ENCODE assay signal across 12 cellular contexts in the genomic region with DNA sequence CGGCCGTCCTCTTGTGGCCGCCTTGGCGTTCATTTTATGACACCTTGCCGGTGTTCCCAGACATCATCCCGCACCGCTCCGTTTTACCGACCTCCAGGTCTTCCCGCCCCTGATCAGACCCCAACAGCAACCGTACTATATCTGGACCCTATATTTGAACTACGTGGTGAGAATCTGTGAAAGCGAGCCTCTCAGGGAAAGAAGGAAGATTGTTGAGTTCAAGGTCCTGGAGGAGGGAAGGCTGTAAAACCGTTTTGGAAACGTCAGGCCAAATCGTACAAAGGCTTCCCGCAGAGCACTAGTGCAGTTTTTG. TPM values are rescaled to one million over a fixed set of nuclear protein-coding genes. Genes with fewer than 3 reads are reported as not detected.
DNase-seq lines count a peak whose midpoint lies in the region; ATAC-seq and TF ChIP-seq lines count a peak whose summit lies in the region.
"Had no signal": no experiment of that assay in that cellular context is flagged by ENCODE, and none has a peak within 500 bp of the region (broad histone marks: within the 10 kb centered on the region; RNA-seq: fewer than 3 reads in every experiment).

No MANE protein-coding gene starts in this region.

- no peaks in the 10 kb centered on the region for H3K9me3 ChIP-seq in CD4-positive, CD25-positive, alpha-beta regulatory T cell (ENCODE audit: control insufficient read depth in 2 of 2, low read length in 2 of 2)
- no peaks in the 10 kb centered on the region for H3K9me3 ChIP-seq in HUES48 (ENCODE audit: control insufficient read depth, insufficient read depth, low read length)

- H3K36me3 Mint-ChIP-seq in CD4-positive, CD25-positive, alpha-beta regulatory T cell = no peaks in the 10 kb centered on the region
- H3K36me3 Mint-ChIP-seq in neural crest cell (ENCODE audit: low read depth) = no peaks in the 10 kb centered on the region

- H3K27ac Mint-ChIP-seq in CD4-positive, CD25-positive, alpha-beta regulatory T cell = peak overlapping the region in 1 of 3 donors; percentile 48
- H3K27ac Mint-ChIP-seq in neural crest cell (ENCODE audit: unreplicated experiment) = no peak overlapping the region

- no peak overlapping the region for H3K27ac ChIP-seq in CD4-positive, CD25-positive, alpha-beta regulatory T cell (ENCODE audit: insufficient read depth, low read length, poor library complexity, severe bottlenecking)
- H3K27ac ChIP-seq in HUES48 (ENCODE audit: low read depth, low read length) = no peak overlapping the region
- H3K27ac ChIP-seq in coronary artery = no peak overlapping the region

- TF ChIP-seq CTCF in coronary artery (IDR thresholded peaks at IDR 0.05) (no peak), neural crest cell (conservative IDR thresholded peaks at IDR 0.05) (no peak)

- H3K36me3 ChIP-seq in CD4-positive, CD25-positive, alpha-beta regulatory T cell (ENCODE audit: control insufficient read depth, insufficient read depth, low read length) = no peaks in the 10 kb centered on the region
- no peaks in the 10 kb centered on the region for H3K36me3 ChIP-seq in HUES48 (ENCODE audit: control insufficient read depth, insufficient read depth, low read length)

- ATAC-seq in CD4-positive, CD25-positive, alpha-beta regulatory T cell (ENCODE audit: low read depth in 2 of 2) = no peak
- ATAC-seq in GM18907 (IDR thresholded peaks at IDR 0.05; ENCODE audit: unreplicated experiment) (no peak), HG02759 (IDR thresholded peaks at IDR 0.05; ENCODE audit: unreplicated experiment) (no peak), GM18520 (IDR thresholded peaks at IDR 0.05; ENCODE audit: unreplicated experiment) (no peak), HG03439 (IDR thresholded peaks at IDR 0.05; ENCODE audit: unreplicated experiment) (no peak)

- H3K4me1 ChIP-seq in CD4-positive, CD25-positive, alpha-beta regulatory T cell (ENCODE audit: control insufficient read depth, insufficient read depth, low read length, poor library complexity, severe bottlenecking) = peaks cover 10% of the 10 kb centered on the region
- peaks cover 9% of the 10 kb centered on the region; the same call in 1 of the 2 replicates for H3K4me1 ChIP-seq in HUES48 (ENCODE audit: control insufficient read depth, insufficient read depth, low read length)

- H3K27me3 ChIP-seq in CD4-positive, CD25-positive, alpha-beta regulatory T cell (ENCODE audit: control insufficient read depth, insufficient read depth, low read length) = peaks cover 48% of the 10 kb centered on the region
- peaks cover 47% of the 10 kb centered on the region for H3K27me3 ChIP-seq in HUES48 (ENCODE audit: control insufficient read depth, insufficient read depth, low read length)

- peaks cover 4 to 17% (median 10%) of the 10 kb centered on the region in 4 donors for H3K4me1 Mint-ChIP-seq in CD4-positive, CD25-positive, alpha-beta regulatory T cell
- H3K4me1 Mint-ChIP-seq in neural crest cell = peaks cover 14% of the 10 kb centered on the region

- no peak overlapping the region for H3K4me3 ChIP-seq in CD4-positive, CD25-positive, alpha-beta regulatory T cell (ENCODE audit: low read depth, low read length)
- H3K4me3 ChIP-seq in HUES48 (ENCODE audit: low read depth, low read length) = peak overlapping the region; percentile 78
- H3K4me3 ChIP-seq in coronary artery = peak overlapping the region; percentile 78

- DNase-seq in CD4-positive, CD25-positive, alpha-beta regulatory T cell = no peak
- DNase-seq in coronary artery (ENCODE audit: low spot score) (no peak), neural crest cell (ENCODE audit: low read depth, low spot score) (no peak)
- DNase-seq: activated CD4-positive, alpha-beta T cell treated with anti-CD3 and anti-CD28 coated beads, Interleukin-2, amount 50 U/mL, for 4 hours; central memory CD4-positive, alpha-beta T cell; hippocampal formation; NCI-H187 had no signal

- peak overlapping the region in 3 of 4 donors; percentile 50 to 73 (median 56) for H3K4me3 Mint-ChIP-seq in CD4-positive, CD25-positive, alpha-beta regulatory T cell
- H3K4me3 Mint-ChIP-seq in neural crest cell = peak overlapping the region; percentile 80

- H3K27me3 Mint-ChIP-seq in CD4-positive, CD25-positive, alpha-beta regulatory T cell = peaks cover 60% of the 10 kb centered on the region
- peaks cover 79% of the 10 kb centered on the region for H3K27me3 Mint-ChIP-seq in neural crest cell (ENCODE audit: low read depth)

- H3K9ac ChIP-seq in HUES48 (ENCODE audit: low read depth, low read length) = no peak overlapping the region

- peaks cover 0 to 8% (median 0%) of the 10 kb centered on the region in 7 donors for H3K9me3 Mint-ChIP-seq in CD4-positive, CD25-positive, alpha-beta regulatory T cell
- H3K9me3 Mint-ChIP-seq in neural crest cell = no peaks in the 10 kb centered on the region

RNA-seq across cellular contexts. Expression of a gene that starts 1.4 kb away (rescaled TPM):
- not detected for total RNA-seq in CD4-positive, CD25-positive, alpha-beta regulatory T cell
- not detected for polyA plus RNA-seq in CD4-positive, CD25-positive, alpha-beta regulatory T cell
- 8.4 and 9.9 TPM in 2 replicates for total RNA-seq in neural crest cell
